ENCODE assay signal across 15 cellular contexts in genomic region chr1:235017719-235018118, GRCh38.
DNase-seq lines count a peak whose midpoint lies in the region; ATAC-seq and TF ChIP-seq lines count a peak whose summit lies in the region.
"Had no signal": no experiment of that assay in that cellular context is flagged by ENCODE, and none has a peak within 500 bp of the region (broad histone marks: within the 10 kb centered on the region; RNA-seq: fewer than 3 reads in every experiment).

No MANE protein-coding gene starts in this region.

- TF ChIP-seq CTCF in Panc1 (IDR thresholded peaks at IDR 0.05) (no peak), choroid plexus epithelial cell (conservative IDR thresholded peaks at IDR 0.05; ENCODE audit: low read depth, low read length) (no peak)

- H4K91ac ChIP-seq in trophoblast cell (ENCODE audit: low read depth, low read length) = peak overlapping the region; percentile 8

- no peak overlapping the region for H3K9ac ChIP-seq in trophoblast cell (ENCODE audit: low read length)

- H3K4me3 ChIP-seq in Panc1 (ENCODE audit: low read depth in 2 of 2, low read length in 2 of 2) = no peak overlapping the region
- H3K4me3 ChIP-seq in choroid plexus epithelial cell (ENCODE audit: low read depth, low read length) = no peak overlapping the region
- no peak overlapping the region for H3K4me3 ChIP-seq in trophoblast cell (ENCODE audit: low read depth, low read length)
- H3K4me3 ChIP-seq: upper lobe of right lung had no signal

- H4K8ac ChIP-seq in trophoblast cell (ENCODE audit: low read depth, low read length) = no peak overlapping the region

- H3K4me1 ChIP-seq in Panc1 (ENCODE audit: control insufficient read depth, insufficient read depth, low read length) (peaks cover 23% of the 10 kb centered on the region), trophoblast cell (ENCODE audit: control insufficient read depth in 1 of 2, insufficient read depth in 2 of 2, low read length in 2 of 2) (peaks cover 19 to 21% of the 10 kb centered on the region in 2 experiments)
- H3K4me1 ChIP-seq: upper lobe of right lung had no signal

- peaks cover 78% of the 10 kb centered on the region for H3K4me1 Mint-ChIP-seq in activated CD4-positive, alpha-beta T cell treated with anti-CD3 and anti-CD28 coated beads, Interleukin-2, amount 10 ng/mL, durations not matched to agents 24 days and 14 days

- no CpG with 5 or more reads among the region's 2 CpGs for WGBS in trophoblast cell (ENCODE audit: extremely low coverage, insufficient coverage, insufficient read length)

- no peak overlapping the region for H3K18ac ChIP-seq in trophoblast cell (ENCODE audit: low read length)

- H2BK12ac ChIP-seq in trophoblast cell (ENCODE audit: low read length) = no peak overlapping the region

- H3K36me3 ChIP-seq in Panc1 (ENCODE audit: control insufficient read depth, insufficient read depth, low read length) = no peaks in the 10 kb centered on the region
- H3K36me3 ChIP-seq in trophoblast cell (ENCODE audit: control insufficient read depth in 1 of 2, insufficient read depth in 2 of 2, low read length in 2 of 2) = no peaks in the 10 kb centered on the region
- H3K36me3 ChIP-seq: upper lobe of right lung had no signal

- no peak overlapping the region for H3K4me3 Mint-ChIP-seq in activated CD4-positive, alpha-beta T cell treated with anti-CD3 and anti-CD28 coated beads, Interleukin-2, amount 10 ng/mL, durations not matched to agents 24 days and 14 days
- H3K4me3 Mint-ChIP-seq: endodermal cell, WTC11 had no signal

- BruUV-seq in Panc1 (replicated peaks; lab: Mats Ljungman, UMichigan) = no TSS peak

- H3K9me3 ChIP-seq in Panc1 (ENCODE audit: control insufficient read depth, insufficient read depth, low read depth, low read length) (no peaks in the 10 kb centered on the region), trophoblast cell (ENCODE audit: insufficient read depth, low read depth, low read length) (peaks cover 1% of the 10 kb centered on the region)
- H3K9me3 ChIP-seq: upper lobe of right lung had no signal

- no peak overlapping the region for H3K14ac ChIP-seq in trophoblast cell (ENCODE audit: low read length)

- no peaks in the 10 kb centered on the region for H3K27me3 ChIP-seq in Panc1 (ENCODE audit: control insufficient read depth, insufficient read depth, low read length)
- H3K27me3 ChIP-seq in trophoblast cell (ENCODE audit: insufficient read depth, low read length) = no peaks in the 10 kb centered on the region
- H3K27me3 ChIP-seq: upper lobe of right lung had no signal

- no peak overlapping the region for H2BK5ac ChIP-seq in trophoblast cell (ENCODE audit: low read depth, low read length, poor library complexity)

- intact Hi-C loops in activated CD4-positive, alpha-beta T cell treated with anti-CD3 and anti-CD28 coated beads, Interleukin-2, amount 10 ng/mL, durations not matched to agents 24 days and 14 days (cut with micrococcal nuclease) = loop anchor here (10.0 kb wide), 1 partner anchor 307 kb away; the partner anchor contains the start of genes ARID4B and GGPS1
- intact Hi-C loops in Panc1 (cut with micrococcal nuclease; ENCODE audit: unreplicated experiment) = no loop called here

- H3K27ac Mint-ChIP-seq in activated CD4-positive, alpha-beta T cell treated with anti-CD3 and anti-CD28 coated beads, Interleukin-2, amount 10 ng/mL, durations not matched to agents 24 days and 14 days = peak overlapping the region; percentile 95
- H3K27ac Mint-ChIP-seq: endodermal cell, WTC11 had no signal

- POLR2A ChIA-PET in Panc1 (lab: Charles Lee) = no interaction called here

- ATAC-seq in Panc1 = no peak
- no peak for ATAC-seq in HG02610 (IDR thresholded peaks at IDR 0.05; ENCODE audit: unreplicated experiment)
- no peak for ATAC-seq in GM18498 (IDR thresholded peaks at IDR 0.05; ENCODE audit: unreplicated experiment)
- ATAC-seq: upper lobe of right lung, WTC11 had no signal

- DNase-seq in activated CD4-positive, alpha-beta T cell treated with anti-CD3 and anti-CD28 coated beads, Interleukin-2, amount 10 ng/mL, durations not matched to agents 24 days and 14 days = no peak
- no peak for DNase-seq in activated CD4-positive, alpha-beta T cell treated with anti-CD3 and anti-CD28 coated beads for 1 hour
- DNase-seq in Panc1 (ENCODE audit: low read depth, low spot score) (no peak), choroid plexus epithelial cell (ENCODE audit: low read depth) (peak; percentile 21), trophoblast cell (peak in 1 of 2 donors; percentile 19), NCI-H524 (lab: John Stamatoyannopoulos, UW) (no peak)
- DNase-seq: activated effector memory CD4-positive, alpha-beta T cell treated with Interleukin-2 at 50 U/mL for 16 hours; NCI-H2081 treated with DMSO at 0.1 percent for 48 hours; stimulated activated CD4-positive, alpha-beta T cell treated with anti-CD3 and anti-CD28 coated beads, Interleukin-12 subunit alpha, Interleukin-12 subunit beta, amount 100 ng/mL, for 4 hours; upper lobe of right lung had no signal

- no peak overlapping the region for H4K12ac ChIP-seq in trophoblast cell (ENCODE audit: low read depth, low read length)

- H3K79me2 ChIP-seq in trophoblast cell (ENCODE audit: control insufficient read depth, insufficient read depth, low read length, poor library complexity) = peaks cover 1% of the 10 kb centered on the region

- H3K79me1 ChIP-seq in trophoblast cell (ENCODE audit: low read length) = peaks cover 16% of the 10 kb centered on the region

- H3K4ac ChIP-seq in trophoblast cell (ENCODE audit: low read depth, low read length) = no peak overlapping the region

- CTCF ChIA-PET in Panc1 (lab: Charles Lee) = no interaction called here

- no peak overlapping the region for H2AK5ac ChIP-seq in trophoblast cell (ENCODE audit: low read length)

- H3K27me3 Mint-ChIP-seq in activated CD4-positive, alpha-beta T cell treated with anti-CD3 and anti-CD28 coated beads, Interleukin-2, amount 10 ng/mL, durations not matched to agents 24 days and 14 days = no peaks in the 10 kb centered on the region

- H3K23ac ChIP-seq in trophoblast cell (ENCODE audit: low read length) = no peak overlapping the region

- H3K36me3 Mint-ChIP-seq in activated CD4-positive, alpha-beta T cell treated with anti-CD3 and anti-CD28 coated beads, Interleukin-2, amount 10 ng/mL, durations not matched to agents 24 days and 14 days (ENCODE audit: low read depth) = peaks cover 14% of the 10 kb centered on the region
- H3K36me3 Mint-ChIP-seq: WTC11 had no signal

- H3K27ac ChIP-seq in Panc1 (ENCODE audit: low read length) (peak overlapping the region; percentile 82), trophoblast cell (ENCODE audit: low read depth, low read length) (peak overlapping the region; percentile 84)
- H3K27ac ChIP-seq: HL-60, upper lobe of right lung had no signal

- in situ Hi-C loops in Panc1 (cut with HindIII; ENCODE audit: low pct_unique_long_range_greater_than_20kb, low sequenced_read_pairs) = no loop called here

- H3K4me2 ChIP-seq in trophoblast cell (ENCODE audit: low read length) = no peak overlapping the region

- no peak overlapping the region for H2BK120ac ChIP-seq in trophoblast cell (ENCODE audit: insufficient read depth, low read length, poor library complexity)

- H2AFZ ChIP-seq in trophoblast cell (ENCODE audit: insufficient read depth, low read length, poor library complexity) = no peak overlapping the region

- peaks cover 20% of the 10 kb centered on the region for H3K9me3 Mint-ChIP-seq in activated CD4-positive, alpha-beta T cell treated with anti-CD3 and anti-CD28 coated beads, Interleukin-2, amount 10 ng/mL, durations not matched to agents 24 days and 14 days
- H3K9me3 Mint-ChIP-seq: endodermal cell had no signal
